ENCODE assay signal across 8 cellular contexts in genomic region chrX:114344756-114345155, GRCh38.
A peak's percentile ranks its signal among the peaks of the same experiment; 100 is the strongest.
DNase-seq lines count a peak whose midpoint lies in the region; ATAC-seq, FAIRE-seq and TF ChIP-seq lines count a peak whose summit lies in the region.

No MANE protein-coding gene starts in this region.

- peak; percentile 41 to 67 (median 56); a peak in 5 of 6 replicates for TF ChIP-seq CTCF in HCT116 (IDR thresholded peaks at IDR 0.05 in 2 of 3, conservative IDR thresholded peaks at IDR 0.05 in 1 of 3; ENCODE audit: borderline replicate concordance in 1 of 3, insufficient read depth in 1 of 3, low read depth in 2 of 3, low read length in 2 of 3)
- TF ChIP-seq CTCF in GM12878 (IDR thresholded peaks at IDR 0.05 in 2 of 3, conservative IDR thresholded peaks at IDR 0.05 in 1 of 3; ENCODE audit: control insufficient read depth in 2 of 3, extremely low read depth in 1 of 3, insufficient read depth in 1 of 3, low read depth in 3 of 3, low read length in 3 of 3) = peak; percentile 64 to 73 (median 69)

- SMC1A ChIA-PET in GM12878 (lab: Charles Lee; ENCODE audit: uncharacterized antibody, unreplicated experiment) = interaction anchor here (1.2 kb wide), 1 partner anchor 615 kb away, joined by 3 read pairs; no protein-coding TSS in a partner anchor

- H3K4me1 ChIP-seq in HCT116 (ENCODE audit: control insufficient read depth in 1 of 2, insufficient read depth in 2 of 2, low read length in 2 of 2) = no peaks in the 10 kb centered on the region
- H3K4me1 ChIP-seq in GM12878 (ENCODE audit: control insufficient read depth, insufficient read depth, low read length) = no peaks in the 10 kb centered on the region

- H3K9ac ChIP-seq in HCT116 (ENCODE audit: low read length) (no peak overlapping the region), GM12878 (ENCODE audit: control insufficient read depth, insufficient read depth, low read length) (no peak overlapping the region)

- POLR2A ChIA-PET in HCT116 (lab: Charles Lee) = no interaction called here
- POLR2A ChIA-PET in GM12878 (lab: Charles Lee) = no interaction called here

- WGBS in GM12878 (ENCODE audit: insufficient coverage, insufficient replicate concordance, low lambda C conversion rate, missing lambda C conversion rate) = 8% methylated on average over 2 of the region's 2 CpGs

- H3K4me3 ChIP-seq in HCT116 (replicated peaks in 1 of 2; ENCODE audit: low read depth in 1 of 2, low read length in 2 of 2) = no peak overlapping the region
- no peak overlapping the region for H3K4me3 ChIP-seq in GM12878

- H3K9me3 ChIP-seq in HCT116 (ENCODE audit: control insufficient read depth in 1 of 2, insufficient read depth in 1 of 2, low read depth in 1 of 2, low read length in 2 of 2) (no peaks in the 10 kb centered on the region), GM12878 (replicated peaks; ENCODE audit: control insufficient read depth, insufficient read depth, low read length) (no peaks in the 10 kb centered on the region)

- H3K27me3 ChIP-seq in HCT116 (ENCODE audit: insufficient read depth, low read length) (no peaks in the 10 kb centered on the region), GM12878 (replicated peaks in 1 of 2; ENCODE audit: control insufficient read depth in 2 of 2, insufficient read depth in 2 of 2, low read length in 1 of 2) (no peaks in the 10 kb centered on the region)

- no peak overlapping the region for H3K27ac ChIP-seq in HCT116 (ENCODE audit: low read depth, low read length)
- no peak overlapping the region for H3K27ac ChIP-seq in GM12878 (ENCODE audit: control insufficient read depth, insufficient read depth)

- intact Hi-C loops in HCT116 (cut with micrococcal nuclease) (no loop called here), GM12878 (cut with micrococcal nuclease; ENCODE audit: unreplicated experiment) (no loop called here)

- in situ Hi-C loops in GM12878 (cut with MboI) = no loop called here

- TF ChIP-seq POLR2A in HCT116 (IDR thresholded peaks at IDR 0.05; ENCODE audit: borderline replicate concordance, extremely low read depth, insufficient read depth, insufficient read length) = no peak
- TF ChIP-seq POLR2A in GM12878 (IDR thresholded peaks at IDR 0.05; ENCODE audit: low read depth, low read length) = no peak

- H3K4me2 ChIP-seq in HCT116 (ENCODE audit: low read length) (no peak overlapping the region), GM12878 (ENCODE audit: control insufficient read depth, insufficient read depth) (no peak overlapping the region)

- CTCF ChIA-PET in HCT116 (lab: Charles Lee) = no interaction called here
- CTCF ChIA-PET in GM12878 (lab: Yijun Ruan, JAX) = interaction anchor here (1.5 kb wide), 1 partner anchor 372 kb away, joined by 4 read pairs; no protein-coding TSS in a partner anchor

- H4K20me1 ChIP-seq in HCT116 (ENCODE audit: insufficient read depth) = no peaks in the 10 kb centered on the region
- H4K20me1 ChIP-seq in GM12878 (ENCODE audit: control insufficient read depth, insufficient read depth) = no peaks in the 10 kb centered on the region

- peak; percentile 54 for FAIRE-seq in GM12878 (lab: Jason Lieb, UNC)

- peak; percentile 58 for TF ChIP-seq RAD21 in HCT116 (IDR thresholded peaks at IDR 0.05; ENCODE audit: low read depth)
- peak; percentile 53 for TF ChIP-seq RAD21 in GM12878 (IDR thresholded peaks at IDR 0.05; ENCODE audit: insufficient read depth, low read depth, low read length)

- RAD21 ChIA-PET in HCT116 (lab: Charles Lee; ENCODE audit: low non-redundant PET in 1 of 2, low total read pairs in 2 of 2, uncharacterized antibody in 2 of 2, unreplicated experiment in 2 of 2) = no interaction called here
- RAD21 ChIA-PET in GM12878 (lab: Charles Lee; ENCODE audit: unreplicated experiment) = no interaction called here

- ATAC-seq in HCT116 (peak; percentile 83), GM12878 (peak; percentile 87), HG03460 (IDR thresholded peaks at IDR 0.05; ENCODE audit: unreplicated experiment) (no peak)

- H3K79me2 ChIP-seq in HCT116 (ENCODE audit: insufficient read depth, low read length) = no peaks in the 10 kb centered on the region
- H3K79me2 ChIP-seq in GM12878 (ENCODE audit: control insufficient read depth, insufficient read depth, low read length) = no peaks in the 10 kb centered on the region

- H2AFZ ChIP-seq in HCT116 (ENCODE audit: low read depth, low read length, poor library complexity, severe bottlenecking) (peak overlapping the region; percentile 41), GM12878 (ENCODE audit: control insufficient read depth, low read depth, low read length) (no peak overlapping the region)

- peak; percentile 7 for DNase-seq in SKM-1 treated with dmso at 0.1 percent for 144 hours (lab: John Stamatoyannopoulos, UW; ENCODE audit: unreplicated experiment)
- DNase-seq in SKM-1 (lab: John Stamatoyannopoulos, UW; ENCODE audit: unreplicated experiment) = no peak
- DNase-seq in HCT116 (ENCODE audit: low read depth, low spot score) = peak; percentile 26
- DNase-seq in MV-4-11 (lab: John Stamatoyannopoulos, UW) = peak; percentile 9
- no peak for DNase-seq in GM12878 (ENCODE audit: low read depth, low spot score)
- peak; percentile 1 for DNase-seq in midbrain (lab: John Stamatoyannopoulos, UW)
- DNase-seq in NCI-H2029 (lab: John Stamatoyannopoulos, UW) = no peak

- no TSS peak for BruUV-seq in HCT116 (replicated peaks; lab: Mats Ljungman, UMichigan)
- no TSS peak for BruUV-seq in GM12878 (replicated peaks; lab: Mats Ljungman, UMichigan)

- no peak for TF ChIP-seq EP300 in GM12878 (IDR thresholded peaks at IDR 0.05; ENCODE audit: borderline replicate concordance in 1 of 2, control insufficient read depth in 1 of 2, low read depth in 2 of 2, low read length in 2 of 2)

- H3K36me3 ChIP-seq in HCT116 (ENCODE audit: control insufficient read depth in 1 of 2, insufficient read depth in 2 of 2, low read length in 2 of 2) (no peaks in the 10 kb centered on the region), GM12878 (ENCODE audit: control insufficient read depth in 2 of 2, insufficient read depth in 2 of 2, low read length in 1 of 2) (no peaks in the 10 kb centered on the region)

- H3K9me2 ChIP-seq in HCT116 (ENCODE audit: insufficient read depth) = no peaks in the 10 kb centered on the region

TF ChIP-seq in HCT116, 20 proteins besides CTCF, POLR2A, EP300 and RAD21 (continues in another document):
- no peak for TF ChIP-seq SP1 (IDR thresholded peaks at IDR 0.05; ENCODE audit: low read depth)
- TF ChIP-seq SRF (IDR thresholded peaks at IDR 0.05; ENCODE audit: low read depth) = no peak
- TF ChIP-seq MAX (IDR thresholded peaks at IDR 0.05) = no peak
- TF ChIP-seq FOSL1 (IDR thresholded peaks at IDR 0.05; ENCODE audit: low read depth) = no peak
- TF ChIP-seq TCF7L2 (IDR thresholded peaks at IDR 0.05; ENCODE audit: borderline replicate concordance, extremely low read depth, insufficient read depth, insufficient read length) = no peak
- no peak for TF ChIP-seq SIN3A (IDR thresholded peaks at IDR 0.05; ENCODE audit: low read depth)
- TF ChIP-seq YY1 (IDR thresholded peaks at IDR 0.05; ENCODE audit: extremely low read depth, insufficient replicate concordance, low read depth, low read length) = no peak

TF ChIP-seq in GM12878, 131 proteins besides CTCF, POLR2A, EP300 and RAD21:
- TF ChIP-seq MTA2 (IDR thresholded peaks at IDR 0.05; ENCODE audit: low read depth) = no peak
- TF ChIP-seq MEF2B (IDR thresholded peaks at IDR 0.05; ENCODE audit: partially characterized antibody, poor library complexity, severe bottlenecking) = peak; percentile 85

Comparison
In these comparisons a context has a peak if more than half of its experiments do, and no peak if none do; other contexts are left out.
1. DNase-seq: peak in SKM-1 treated with dmso at 0.1 percent for 144 hours (single experiment), HCT116 (single experiment), MV-4-11 (single experiment) and midbrain (single experiment); none in SKM-1 (single experiment), GM12878 (single experiment) and NCI-H2029 (single experiment).